Comparison of ENCODE assay signal across 11 cellular contexts in the genomic region with DNA sequence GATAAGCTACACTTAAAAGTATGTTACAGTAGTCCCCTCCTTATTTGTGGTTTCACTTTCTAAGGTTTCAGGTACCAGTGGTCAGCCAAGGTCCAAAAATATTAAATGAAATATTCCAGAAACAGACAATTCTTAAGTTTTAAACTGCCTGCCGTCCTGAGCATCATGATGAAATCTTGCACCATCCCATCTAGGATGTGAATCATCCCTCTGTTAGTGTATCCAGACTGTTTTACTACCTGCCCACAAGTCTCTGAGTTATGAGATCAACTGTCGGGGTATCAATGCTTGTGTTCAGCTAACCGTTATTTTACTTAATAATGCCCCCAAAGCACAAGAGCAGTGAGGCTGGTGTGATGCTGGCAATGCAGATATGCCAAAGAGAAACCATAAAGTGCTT. TPM values are rescaled to one million over a fixed set of nuclear protein-coding genes. Genes with fewer than 3 reads are reported as not detected.
DNase-seq lines count a peak whose midpoint lies in the region; ATAC-seq and TF ChIP-seq lines count a peak whose summit lies in the region.
"Had no signal": no experiment of that assay in that cellular context is flagged by ENCODE, and none has a peak within 500 bp of the region (broad histone marks: within the 10 kb centered on the region; RNA-seq: fewer than 3 reads in every experiment).

No MANE protein-coding gene starts in this region.

- ATAC-seq in activated T-cell treated with anti-CD3 and anti-CD28 coated beads, Interleukin-2, amount 50 U/mL, for 4 hours: peak; percentile 78 to 80
- peak; percentile 98 for ATAC-seq in PC-3
- ATAC-seq in GM18867 (IDR thresholded peaks at IDR 0.05; ENCODE audit: unreplicated experiment): no peak
- no peak for ATAC-seq in GM19328 (IDR thresholded peaks at IDR 0.05; ENCODE audit: unreplicated experiment)

- H3K9ac ChIP-seq in PC-3 (ENCODE audit: low read length) (no peak overlapping the region), smooth muscle cell (ENCODE audit: low read depth) (peak overlapping the region; percentile 61)

- CTCF ChIA-PET in PC-3 (lab: Charles Lee): no interaction called here

- H3K4me2 ChIP-seq in PC-3 (ENCODE audit: low read length) (peak overlapping the region; percentile 36), smooth muscle cell (peak overlapping the region; percentile 26)

- POLR2A ChIA-PET in PC-3 (lab: Charles Lee; ENCODE audit: unreplicated experiment): interaction anchor here (0.8 kb wide), 1 partner anchor 64 kb away, joined by 6 read pairs; no protein-coding TSS in a partner anchor

- TF ChIP-seq CTCF in PC-3 (conservative IDR thresholded peaks at IDR 0.05; ENCODE audit: low read depth, low read length) (no peak), epithelial cell of esophagus (IDR thresholded peaks at IDR 0.05; ENCODE audit: insufficient read depth, low read depth, low read length, missing control alignments) (no peak), smooth muscle cell (IDR thresholded peaks at IDR 0.05; ENCODE audit: borderline replicate concordance, insufficient read depth, poor library complexity, severe bottlenecking) (no peak)

- no peaks in the 10 kb centered on the region for H3K27me3 ChIP-seq in PC-3 (ENCODE audit: low read length)
- H3K27me3 ChIP-seq in smooth muscle cell (ENCODE audit: low read depth): no peaks in the 10 kb centered on the region
- H3K27me3 ChIP-seq: esophagus squamous epithelium had no signal

- no peak overlapping the region for H3K27ac ChIP-seq in PC-3 (ENCODE audit: low read length)
- peak overlapping the region; percentile 81 for H3K27ac ChIP-seq in smooth muscle cell (ENCODE audit: low read depth)
- H3K27ac ChIP-seq: esophagus squamous epithelium had no signal

- 1% methylated on average over 3 of the region's 3 CpGs for WGBS in smooth muscle cell (ENCODE audit: low lambda C conversion rate)

- H3K9me3 ChIP-seq in PC-3 (ENCODE audit: low read length) (no peaks in the 10 kb centered on the region), smooth muscle cell (replicated peaks; ENCODE audit: low read depth) (no peaks in the 10 kb centered on the region)
- H3K9me3 ChIP-seq: esophagus squamous epithelium had no signal

- H3K4me1 ChIP-seq in PC-3 (ENCODE audit: insufficient read depth, low read length) (0 out of 2 replicates have a peak, but pooled peaks cover 9% of the 10 kb centered on the region), smooth muscle cell (ENCODE audit: low read depth) (peaks cover 3% of the 10 kb centered on the region)

- peaks cover 76% of the 10 kb centered on the region for H3K4me1 Mint-ChIP-seq in activated T-cell treated with anti-CD3 and anti-CD28 coated beads, Interleukin-2, amount 50 U/mL, for 4 hours (ENCODE audit: low read depth)

- no peaks in the 10 kb centered on the region for H3K36me3 ChIP-seq in PC-3 (ENCODE audit: low read depth, low read length)
- no peaks in the 10 kb centered on the region for H3K36me3 ChIP-seq in smooth muscle cell (ENCODE audit: low read depth)
- H3K36me3 ChIP-seq: esophagus squamous epithelium had no signal

- no peaks in the 10 kb centered on the region for H3K9me2 ChIP-seq in PC-3 (replicated peaks; ENCODE audit: low read length)

- no peaks in the 10 kb centered on the region for H3K36me3 Mint-ChIP-seq in activated T-cell treated with anti-CD3 and anti-CD28 coated beads, Interleukin-2, amount 50 U/mL, for 4 hours (ENCODE audit: insufficient read depth)

- intact Hi-C loops in PC-3 (cut with micrococcal nuclease): no loop called here

- peak overlapping the region; percentile 39 for H3K4me3 Mint-ChIP-seq in activated T-cell treated with anti-CD3 and anti-CD28 coated beads, Interleukin-2, amount 50 U/mL, for 4 hours

- H3K4me3 ChIP-seq in PC-3 (ENCODE audit: low read length): no peak overlapping the region
- no peak overlapping the region for H3K4me3 ChIP-seq in epithelial cell of esophagus (ENCODE audit: low read length)
- H3K4me3 ChIP-seq in smooth muscle cell: no peak overlapping the region
- H3K4me3 ChIP-seq: esophagus squamous epithelium had no signal

- no peaks in the 10 kb centered on the region for H3K9me3 Mint-ChIP-seq in activated T-cell treated with anti-CD3 and anti-CD28 coated beads, Interleukin-2, amount 50 U/mL, for 4 hours

- H2AFZ ChIP-seq in PC-3 (ENCODE audit: low read length) (no peak overlapping the region; the same call in 1 of the 2 replicates), smooth muscle cell (ENCODE audit: low read depth) (no peak overlapping the region)

- no TSS peak for BruUV-seq in PC-3 (replicated peaks; lab: Mats Ljungman, UMichigan)

- H3K79me2 ChIP-seq in PC-3 (ENCODE audit: low read length): peaks cover 6% of the 10 kb centered on the region; the same call in 1 of the 2 replicates
- peaks cover 72% of the 10 kb centered on the region for H3K79me2 ChIP-seq in smooth muscle cell (ENCODE audit: low read depth)

- no peaks in the 10 kb centered on the region for H3K27me3 Mint-ChIP-seq in activated T-cell treated with anti-CD3 and anti-CD28 coated beads, Interleukin-2, amount 50 U/mL, for 4 hours (ENCODE audit: low read depth)

- H3F3A ChIP-seq in PC-3 (ENCODE audit: low read length, unreplicated experiment): no peaks in the 10 kb centered on the region
- H3F3A ChIP-seq in smooth muscle cell (ENCODE audit: low read depth): peaks cover 4% of the 10 kb centered on the region

- no peak for DNase-seq in activated T-cell treated with anti-CD3 and anti-CD28 coated beads, Interleukin-2, amount 50 U/mL, for 4 hours
- no peak for DNase-seq in activated T-cell treated with anti-CD3 and anti-CD28 coated beads, Interleukin-2, amount 50 U/mL, for 1 hour
- peak; percentile 52 for DNase-seq in PC-3
- DNase-seq in epithelial cell of esophagus (ENCODE audit: low read depth): peak; percentile 85
- no peak for DNase-seq in smooth muscle cell (lab: John Stamatoyannopoulos, UW; ENCODE audit: unreplicated experiment)
- DNase-seq in medulla oblongata (ENCODE audit: extremely low spot score): no peak
- DNase-seq: activated CD8-positive, alpha-beta memory T cell treated with anti-CD3 and anti-CD28 coated beads, Interleukin-2, amount 50 U/mL, for 48 hours; esophagus squamous epithelium; OCI-M1 had no signal

- H4K20me1 ChIP-seq in PC-3 (ENCODE audit: low read length): no peaks in the 10 kb centered on the region
- peaks cover 35% of the 10 kb centered on the region for H4K20me1 ChIP-seq in smooth muscle cell (ENCODE audit: low read depth)

RNA-seq across cellular contexts. Expression of gene KDM7A, which starts 11.4 kb away (rescaled TPM):
- total RNA-seq in activated T-cell treated with anti-CD3 and anti-CD28 coated beads, Interleukin-2, amount 50 U/mL, for 4 hours: 1 to 10 TPM; 6.3 to 9.5 (median 7.4) TPM
- 2.8 and 3.2 TPM in 2 replicates for total RNA-seq in PC-3 (2014; rRNA removed)
- 6.1 and 17.3 TPM in 2 replicates for total RNA-seq in smooth muscle cell
- 0.63 and 0.88 TPM in 2 replicates for polyA plus RNA-seq in smooth muscle cell

Comparison
In these comparisons a context has a peak if more than half of its experiments do, and no peak if none do; other contexts are left out.
1. ATAC-seq: peak in activated T-cell treated with anti-CD3 and anti-CD28 coated beads, Interleukin-2, amount 50 U/mL, for 4 hours (2 of 2) and PC-3 (single experiment); none in GM18867 (single experiment) and GM19328 (single experiment).
2. DNase-seq: peak in PC-3 (single experiment) and epithelial cell of esophagus (single experiment); none in activated T-cell treated with anti-CD3 and anti-CD28 coated beads, Interleukin-2, amount 50 U/mL, for 4 hours (single experiment), activated T-cell treated with anti-CD3 and anti-CD28 coated beads, Interleukin-2, amount 50 U/mL, for 1 hour (single experiment), smooth muscle cell (single experiment) and medulla oblongata (single experiment).